In the genomic region with DNA sequence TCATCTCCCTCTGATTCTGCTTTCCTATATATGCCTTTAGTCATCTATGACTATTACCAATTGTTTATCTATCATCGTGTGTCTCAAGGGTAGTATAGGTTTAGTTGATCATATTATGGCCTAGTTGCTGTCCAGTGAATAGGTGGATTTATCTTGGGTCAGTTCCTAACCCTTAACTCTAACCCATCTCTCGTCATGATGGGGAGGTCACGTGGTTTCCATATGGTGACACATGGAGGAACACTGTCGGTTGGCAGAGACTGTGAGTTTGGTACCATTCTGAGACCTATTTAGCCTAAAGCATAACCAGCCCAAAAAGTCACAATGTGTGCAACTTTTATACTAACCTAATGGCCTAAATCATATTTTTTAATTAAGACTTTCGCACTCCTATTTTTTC, we compare ENCODE assay signal across 33 cellular contexts.
"Had no signal": no experiment of that assay in that cellular context is flagged by ENCODE, and none has a peak within 500 bp of the region (broad histone marks: within the 10 kb centered on the region; RNA-seq: fewer than 3 reads in every experiment).

No MANE protein-coding gene starts in this region.

- DNase-seq: activated effector memory CD4-positive, alpha-beta T cell treated with anti-CD3 and anti-CD28 coated beads, Interleukin-2, amount 50 U/mL, for 16 hours; activated effector memory CD4-positive, alpha-beta T cell treated with Interleukin-2 at 50 U/mL for 16 hours; activated gamma-delta T cell; activated gamma-delta T cell treated with Interleukin-2 at 50 U/mL for 16 hours; activated naive CD4-positive, alpha-beta T cell; activated naive CD4-positive, alpha-beta T cell treated with anti-CD3 and anti-CD28 coated beads for 36 hours; activated naive CD4-positive, alpha-beta T cell treated with anti-CD3 and anti-CD28 coated beads, Interleukin-2, amount 10 ng/mL, durations not matched to agents 7 days and 5 days; activated naive CD4-positive, alpha-beta T cell treated with anti-CD3 and anti-CD28 coated beads, Interleukin-2, amount 50 U/mL, for 16 hours; activated naive CD4-positive, alpha-beta T cell treated with Interleukin-2 at 50 U/mL for 16 hours; activated naive CD8-positive, alpha-beta T cell treated with anti-CD3 and anti-CD28 coated beads for 36 hours; activated naive CD8-positive, alpha-beta T cell treated with anti-CD3 and anti-CD28 coated beads, Interleukin-2, amount 10 ng/mL, durations not matched to agents 7 days and 5 days; activated naive CD8-positive, alpha-beta T cell treated with anti-CD3 and anti-CD28 coated beads, Interleukin-2, amount 50 U/mL, for 24 hours; activated T-cell treated with anti-CD3 and anti-CD28 coated beads, Interleukin-2, amount 50 U/mL, for 4 hours; activated T-cell treated with anti-CD3 and anti-CD28 coated beads, Interleukin-2, amount 50 U/mL, for 48 hours; activated T-cell treated with anti-CD3 and anti-CD28 coated beads, Interleukin-2, amount 50 U/mL, for 72 hours; adrenal gland; amniotic stem cell; amygdala; anterior cingulate cortex; aorta; body of pancreas; brain microvascular endothelial cell; caudate nucleus; central memory CD4-positive, alpha-beta T cell; cerebellar nuclear complex had no signal

- H3K27me3 ChIP-seq: adrenal gland, ascending aorta, body of pancreas, brain microvascular endothelial cell, breast epithelium, cardiac muscle cell had no signal

- H3K9me3 ChIP-seq: adrenal gland, ascending aorta, body of pancreas, breast epithelium had no signal

- H3K4me3 ChIP-seq: adrenal gland, ascending aorta, body of pancreas, breast epithelium, cardiac muscle cell had no signal

- ATAC-seq: activated naive CD4-positive, alpha-beta T cell treated with anti-CD3 and anti-CD28 coated beads, Interleukin-2, amount 50 U/mL, for 72 hours; activated naive CD8-positive, alpha-beta T cell treated with anti-CD3 and anti-CD28 coated beads, Interleukin-2, amount 50 U/mL, for 24 hours; activated T-cell treated with anti-CD3 and anti-CD28 coated beads, Interleukin-2, amount 50 U/mL, for 4 hours; activated T-cell treated with anti-CD3 and anti-CD28 coated beads, Interleukin-2, amount 50 U/mL, for 72 hours; activated T-helper 17 cell treated with anti-CD3 and anti-CD28 coated beads, Interleukin-2, amount 50 U/mL, for 72 hours; body of pancreas had no signal

- H3K36me3 ChIP-seq: adrenal gland, ascending aorta, brain microvascular endothelial cell, breast epithelium, cardiac muscle cell had no signal

- H3K27ac ChIP-seq: adrenal gland, ascending aorta, body of pancreas, brain microvascular endothelial cell, breast epithelium, cardiac muscle cell had no signal

- H3K4me1 ChIP-seq: adrenal gland, ascending aorta, body of pancreas, breast epithelium had no signal

- FAIRE-seq: astrocyte, bronchial epithelial cell, colon had no signal
